In genomic region chr17:44308320-44308818, GRCh38 we compare ENCODE assay signal across 1 cellular context.
A peak's percentile ranks its signal among the peaks of the same experiment; 100 is the strongest.
TF ChIP-seq lines count a peak whose summit lies in the region.

TSS of gene RUNDC3A (plus strand) at chr17:44308601. CDS start at chr17:44308833, 232 bp downstream.

TF ChIP-seq in K562, 482 proteins besides CTCF, POLR2A, EP300 and RAD21 (continued from another document and continues in another):
- TF ChIP-seq PRDM10 (IDR thresholded peaks at IDR 0.05; ENCODE audit: partially characterized antibody) (peak; percentile 62), ZNF449 (CRISPR knock-in tag; IDR thresholded peaks at IDR 0.05) (no peak), MECOM (CRISPR knock-in tag; IDR thresholded peaks at IDR 0.05) (no peak), ZBTB12 (CRISPR knock-in tag; IDR thresholded peaks at IDR 0.05) (peak; percentile 78), NR3C1 (CRISPR knock-in tag; IDR thresholded peaks at IDR 0.05) (no peak), ZNF277 (CRISPR knock-in tag; IDR thresholded peaks at IDR 0.05; ENCODE audit: borderline replicate concordance) (no peak), SRSF7 (optimal IDR thresholded peaks at IDR 0.05; ENCODE audit: low read depth, low read length) (no peak), SREBF2 (CRISPR knock-in tag; IDR thresholded peaks at IDR 0.05) (no peak), ZNF395 (CRISPR knock-in tag; IDR thresholded peaks at IDR 0.05) (peak; percentile 80; the same call in 1 of the 2 replicates), PTRF (tag; IDR thresholded peaks at IDR 0.05) (no peak), MCM2 (IDR thresholded peaks at IDR 0.05; ENCODE audit: low read depth) (no peak), BCOR (IDR thresholded peaks at IDR 0.05) (no peak), ZNF644 (tag; IDR thresholded peaks at IDR 0.05; ENCODE audit: low read depth) (0 out of 2 replicates have a peak, but pooled peaks have one; percentile 41), L3MBTL2 (IDR thresholded peaks at IDR 0.05) (no peak), YY1 (IDR thresholded peaks at IDR 0.05; ENCODE audit: borderline replicate concordance in 1 of 3, control insufficient read depth in 1 of 3, extremely low read depth in 1 of 3, insufficient read depth in 3 of 3, insufficient read length in 1 of 3, insufficient replicate concordance in 2 of 3, low read depth in 1 of 3, low read length in 2 of 3) (no peak), BRD9 (IDR thresholded peaks at IDR 0.05; ENCODE audit: low read depth, partially characterized antibody) (no peak), ZNF121 (CRISPR knock-in tag; conservative IDR thresholded peaks at IDR 0.05) (no peak), KDM2B (CRISPR knock-in tag; IDR thresholded peaks at IDR 0.05) (no peak), SIRT6 (IDR thresholded peaks at IDR 0.05; ENCODE audit: low read depth, low read length) (no peak), SMARCA4 (IDR thresholded peaks at IDR 0.05) (no peak), JUND (IDR thresholded peaks at IDR 0.05; ENCODE audit: borderline replicate concordance, low read depth, low read length) (0 out of 2 replicates have a peak, but pooled peaks have one; percentile 42), JUND (tag; IDR thresholded peaks at IDR 0.05; ENCODE audit: borderline replicate concordance, low read depth, low read length) (no peak; the same call in 2 of the 3 replicates), ELF1 (tag; IDR thresholded peaks at IDR 0.05) (no peak), PCBP1 (IDR thresholded peaks at IDR 0.05; ENCODE audit: low read depth, low read length, poor library complexity, severe bottlenecking) (no peak), CEBPB (tag; IDR thresholded peaks at IDR 0.05) (no peak), PHB (CRISPR knock-in tag; IDR thresholded peaks at IDR 0.05) (no peak), DMBX1 (CRISPR knock-in tag; IDR thresholded peaks at IDR 0.05; ENCODE audit: borderline replicate concordance) (no peak), SAP30 (IDR thresholded peaks at IDR 0.05; ENCODE audit: borderline replicate concordance, insufficient read depth, low read depth, low read length, poor library complexity, severe bottlenecking) (no peak), CSDE1 (IDR thresholded peaks at IDR 0.05) (no peak), TCF7 (IDR thresholded peaks at IDR 0.05; ENCODE audit: borderline replicate concordance) (no peak), ZBTB7A (IDR thresholded peaks at IDR 0.05; ENCODE audit: borderline replicate concordance, control insufficient read depth, low read depth, low read length) (peak; percentile 75), RBM17 (IDR thresholded peaks at IDR 0.05; ENCODE audit: borderline replicate concordance, low read depth, low read length) (no peak), NFRKB (IDR thresholded peaks at IDR 0.05; ENCODE audit: low read depth) (no peak), ZNF212 (CRISPR knock-in tag; IDR thresholded peaks at IDR 0.05) (no peak), FOXK1 (CRISPR knock-in tag; IDR thresholded peaks at IDR 0.05; ENCODE audit: borderline replicate concordance) (no peak), PCBP2 (IDR thresholded peaks at IDR 0.05; ENCODE audit: low read depth, low read length, poor library complexity, severe bottlenecking) (no peak), ZNF589 (CRISPR knock-in tag; IDR thresholded peaks at IDR 0.05; ENCODE audit: low read depth) (no peak), KLF13 (tag; IDR thresholded peaks at IDR 0.05; ENCODE audit: borderline replicate concordance, low read depth) (peak; percentile 66; the same call in 1 of the 2 replicates), PRPF4 (IDR thresholded peaks at IDR 0.05; ENCODE audit: insufficient read depth, low read depth, low read length, poor library complexity, severe bottlenecking) (no peak), GTF2B (IDR thresholded peaks at IDR 0.05; ENCODE audit: extremely low read depth, insufficient read length) (no peak), FOXP1 (CRISPR knock-in tag; IDR thresholded peaks at IDR 0.05) (peak; percentile 62; the same call in 1 of the 2 replicates), ZBED1 (IDR thresholded peaks at IDR 0.05) (no peak), CXXC5 (CRISPR knock-in tag; IDR thresholded peaks at IDR 0.05) (peak; percentile 36; the same call in 1 of the 2 replicates), ZNF311 (CRISPR knock-in tag; IDR thresholded peaks at IDR 0.05) (no peak), ZBTB11 (CRISPR knock-in tag; IDR thresholded peaks at IDR 0.05) (no peak; a peak in 1 of 6 replicates), E2F5 (CRISPR knock-in tag; IDR thresholded peaks at IDR 0.05) (no peak), BRF1 (IDR thresholded peaks at IDR 0.05; ENCODE audit: borderline replicate concordance, extremely low read depth, insufficient read length) (no peak), ZNF23 (CRISPR knock-in tag; IDR thresholded peaks at IDR 0.05) (no peak), ZNF511 (CRISPR knock-in tag; IDR thresholded peaks at IDR 0.05) (peak; percentile 86; the same call in 1 of the 2 replicates), EWSR1 (IDR thresholded peaks at IDR 0.05; ENCODE audit: borderline replicate concordance, low read depth, partially characterized antibody) (no peak), ATF3 (IDR thresholded peaks at IDR 0.05) (peak; percentile 68), ATF3 (CRISPR knock-in tag; conservative IDR thresholded peaks at IDR 0.05) (no peak), ADNP (tag; IDR thresholded peaks at IDR 0.05) (no peak)
